17 cellular contexts compared by ENCODE assay signal in genomic region chr6:158011980-158012566, GRCh38. TPM values are rescaled to one million over a fixed set of nuclear protein-coding genes. Genes with fewer than 3 reads are reported as not detected.
DNase-seq lines count a peak whose midpoint lies in the region; ATAC-seq, FAIRE-seq and TF ChIP-seq lines count a peak whose summit lies in the region.
"Had no signal": no experiment of that assay in that cellular context is flagged by ENCODE, and none has a peak within 500 bp of the region (broad histone marks: within the 10 kb centered on the region; RNA-seq: fewer than 3 reads in every experiment).

No MANE protein-coding gene starts in this region.

- peak overlapping the region; percentile 20; the same call in 1 of the 2 replicates for H3K4me2 ChIP-seq in PC-3 (ENCODE audit: low read length)
- H3K4me2 ChIP-seq: A549 had no signal

- peaks cover 3% of the 10 kb centered on the region for H3F3A ChIP-seq in PC-3 (ENCODE audit: low read length, unreplicated experiment)

- no peaks in the 10 kb centered on the region for H3K27me3 ChIP-seq in PC-3 (ENCODE audit: low read length)

- POLR2A ChIA-PET in PC-3 (lab: Charles Lee; ENCODE audit: unreplicated experiment): no interaction called here

- CTCF ChIA-PET in PC-3 (lab: Charles Lee): no interaction called here

- no peaks in the 10 kb centered on the region for H3K27me3 Mint-ChIP-seq in activated T-cell treated with anti-CD3 and anti-CD28 coated beads, Interleukin-2, amount 50 U/mL, for 72 hours (ENCODE audit: low read depth)
- H3K27me3 Mint-ChIP-seq in stimulated activated memory B cell treated with anti-CD40 and anti-IgM and Interleukin-4, amounts not matched to agents 10 μg/mL and 1 μg/mL and 100 μg/mL, for 72 hours: no peaks in the 10 kb centered on the region

- H3K36me3 ChIP-seq in PC-3 (ENCODE audit: low read depth, low read length): no peaks in the 10 kb centered on the region
- no peaks in the 10 kb centered on the region for H3K36me3 ChIP-seq in kidney (ENCODE audit: control insufficient read depth in 1 of 2, insufficient read depth in 2 of 2, low read length in 2 of 2)

- peak; percentile 16 for DNase-seq in activated T-cell treated with anti-CD3 and anti-CD28 coated beads, Interleukin-2, amount 50 U/mL, for 1 hour
- no peak for DNase-seq in activated T-cell treated with anti-CD3 and anti-CD28 coated beads, Interleukin-2, amount 50 U/mL, for 72 hours
- no peak for DNase-seq in PC-3
- peak; percentile 44 for DNase-seq in kidney
- no peak for DNase-seq in NOMO-1 treated with dmso at 0.1 percent for 144 hours (lab: John Stamatoyannopoulos, UW; ENCODE audit: unreplicated experiment)
- no peak for DNase-seq in A172 (ENCODE audit: low spot score)
- DNase-seq: activated CD4-positive, alpha-beta T cell treated with anti-CD3 and anti-CD28 coated beads for 48 hours; activated gamma-delta T cell; DMS53; MM.1S; NCI-H226; T-helper 1 cell had no signal

- no peak overlapping the region for H2AFZ ChIP-seq in PC-3 (ENCODE audit: low read length)

- H3K79me2 ChIP-seq in PC-3 (ENCODE audit: low read length): peaks cover 85% of the 10 kb centered on the region

- peak overlapping the region; percentile 87 for H3K27ac ChIP-seq in PC-3 (ENCODE audit: low read length)
- no peak overlapping the region for H3K27ac ChIP-seq in kidney (ENCODE audit: low read depth in 2 of 2, low read length in 2 of 2)

- TF ChIP-seq CTCF in PC-3 (conservative IDR thresholded peaks at IDR 0.05; ENCODE audit: low read depth, low read length) (no peak), kidney (IDR thresholded peaks at IDR 0.05; ENCODE audit: borderline replicate concordance, extremely low read depth, insufficient read depth) (no peak)

- H3K9ac ChIP-seq in PC-3 (ENCODE audit: low read length) (peak overlapping the region; percentile 66), kidney (ENCODE audit: low read length in 2 of 2) (no peak overlapping the region)

- peaks cover 42% of the 10 kb centered on the region for H3K4me1 ChIP-seq in PC-3 (ENCODE audit: insufficient read depth, low read length)
- H3K4me1 ChIP-seq in kidney (ENCODE audit: control insufficient read depth in 1 of 2, insufficient read depth in 1 of 2, low read depth in 1 of 2, low read length in 2 of 2): peaks cover 15 to 17% of the 10 kb centered on the region in 2 donors

- peaks cover 4 to 5% of the 10 kb centered on the region in 2 donors for H3K36me3 Mint-ChIP-seq in activated T-cell treated with anti-CD3 and anti-CD28 coated beads, Interleukin-2, amount 50 U/mL, for 72 hours (ENCODE audit: insufficient read depth in 2 of 2)
- peaks cover 33% of the 10 kb centered on the region for H3K36me3 Mint-ChIP-seq in stimulated activated memory B cell treated with anti-CD40 and anti-IgM and Interleukin-4, amounts not matched to agents 10 μg/mL and 1 μg/mL and 100 μg/mL, for 72 hours

- no peak overlapping the region for H3K27ac Mint-ChIP-seq in activated T-cell treated with anti-CD3 and anti-CD28 coated beads, Interleukin-2, amount 50 U/mL, for 72 hours
- H3K27ac Mint-ChIP-seq in stimulated activated memory B cell treated with anti-CD40 and anti-IgM and Interleukin-4, amounts not matched to agents 10 μg/mL and 1 μg/mL and 100 μg/mL, for 72 hours: peak overlapping the region; percentile 4

- H3K4me3 ChIP-seq in PC-3 (ENCODE audit: low read length) (no peak overlapping the region), kidney (ENCODE audit: low read length in 2 of 2) (no peak overlapping the region)
- H3K4me3 ChIP-seq: A549, skin epidermis had no signal

- FAIRE-seq in kidney (lab: Jason Lieb, UNC): no peak
- FAIRE-seq: A549 had no signal

- no peak overlapping the region for H3K4me3 Mint-ChIP-seq in activated T-cell treated with anti-CD3 and anti-CD28 coated beads, Interleukin-2, amount 50 U/mL, for 72 hours
- H3K4me3 Mint-ChIP-seq in stimulated activated memory B cell treated with anti-CD40 and anti-IgM and Interleukin-4, amounts not matched to agents 10 μg/mL and 1 μg/mL and 100 μg/mL, for 72 hours: no peak overlapping the region
- H3K4me3 Mint-ChIP-seq: brain had no signal

- H3K9me2 ChIP-seq in PC-3 (replicated peaks; ENCODE audit: low read length): no peaks in the 10 kb centered on the region

- H3K9me3 Mint-ChIP-seq in activated T-cell treated with anti-CD3 and anti-CD28 coated beads, Interleukin-2, amount 50 U/mL, for 72 hours: peaks cover 0 to 2% of the 10 kb centered on the region in 2 donors
- H3K9me3 Mint-ChIP-seq in stimulated activated memory B cell treated with anti-CD40 and anti-IgM and Interleukin-4, amounts not matched to agents 10 μg/mL and 1 μg/mL and 100 μg/mL, for 72 hours: no peaks in the 10 kb centered on the region

- BruUV-seq in PC-3 (replicated peaks; lab: Mats Ljungman, UMichigan): no TSS peak

- no peaks in the 10 kb centered on the region for H3K9me3 ChIP-seq in PC-3 (ENCODE audit: low read length)
- no peaks in the 10 kb centered on the region for H3K9me3 ChIP-seq in kidney (ENCODE audit: control insufficient read depth in 1 of 2, low read length in 2 of 2)
- H3K9me3 ChIP-seq: A549 had no signal

- no peaks in the 10 kb centered on the region for H4K20me1 ChIP-seq in PC-3 (ENCODE audit: low read length)

- intact Hi-C loops in PC-3 (cut with micrococcal nuclease): loop anchor here (2.0 kb wide), 1 partner anchor 29 kb away; no protein-coding TSS in a partner anchor
- intact Hi-C loops in kidney (cut with DNase I): no loop called here

- no peak for ATAC-seq in activated T-cell treated with anti-CD3 and anti-CD28 coated beads, Interleukin-2, amount 50 U/mL, for 72 hours (replicated peaks in 1 of 2)
- no peak; the same call in 1 of the 2 replicates for ATAC-seq in PC-3
- no peak for ATAC-seq in stimulated activated memory B cell treated with anti-CD40 and anti-IgM and Interleukin-4, amounts not matched to agents 10 μg/mL and 1 μg/mL and 100 μg/mL, for 72 hours
- ATAC-seq in HG03469 (IDR thresholded peaks at IDR 0.05; ENCODE audit: unreplicated experiment): no peak
- ATAC-seq: A549 had no signal

- H3K4me1 Mint-ChIP-seq in activated T-cell treated with anti-CD3 and anti-CD28 coated beads, Interleukin-2, amount 50 U/mL, for 72 hours (ENCODE audit: low read depth): peaks cover 83% of the 10 kb centered on the region
- peaks cover 65% of the 10 kb centered on the region for H3K4me1 Mint-ChIP-seq in stimulated activated memory B cell treated with anti-CD40 and anti-IgM and Interleukin-4, amounts not matched to agents 10 μg/mL and 1 μg/mL and 100 μg/mL, for 72 hours

RNA-seq across cellular contexts. Expression of gene SYNJ2, which starts 30.4 kb away (rescaled TPM):
- 10 to 100 TPM; 22.6 to 29.8 TPM for total RNA-seq in activated T-cell treated with anti-CD3 and anti-CD28 coated beads, Interleukin-2, amount 50 U/mL, for 72 hours
- total RNA-seq in PC-3 (2014; rRNA removed): 21.5 and 24.9 TPM in 2 replicates
- total RNA-seq in kidney: 15.8 TPM
- 1.7 TPM for polyA plus RNA-seq in kidney (ENCODE audit: insufficient read depth, low read depth, low replicate concordance)
- 34.0 and 53.7 TPM in 2 replicates for total RNA-seq in A172 (2014; rRNA removed; shearing (Covaris generic))

Comparison
In these comparisons a context has a peak if more than half of its experiments do, and no peak if none do; other contexts are left out.
1. DNase-seq: peak in activated T-cell treated with anti-CD3 and anti-CD28 coated beads, Interleukin-2, amount 50 U/mL, for 1 hour (single experiment) and kidney (single experiment); none in activated T-cell treated with anti-CD3 and anti-CD28 coated beads, Interleukin-2, amount 50 U/mL, for 72 hours (0 of 2), PC-3 (single experiment), NOMO-1 treated with dmso at 0.1 percent for 144 hours (single experiment) and A172 (single experiment).